ENCODE assay signal across 16 cellular contexts in the genomic region with DNA sequence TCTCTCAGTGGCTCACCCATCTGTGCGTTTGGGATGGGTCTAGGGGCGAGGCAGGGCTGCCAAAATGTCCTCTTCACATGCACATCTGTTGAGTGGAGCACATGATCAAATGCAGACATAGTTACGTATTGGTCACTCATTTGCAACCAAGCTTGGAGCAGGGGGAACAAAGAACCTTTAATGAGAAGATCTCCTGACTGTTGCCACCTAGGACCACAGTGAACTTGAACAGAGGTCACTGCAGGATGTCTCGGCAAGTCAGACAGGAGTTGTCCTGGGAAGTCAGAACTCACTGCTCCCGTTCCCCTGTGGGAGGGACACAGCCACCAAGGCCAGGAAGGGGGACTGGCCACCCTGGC.
DNase-seq lines count a peak whose midpoint lies in the region; ATAC-seq and TF ChIP-seq lines count a peak whose summit lies in the region.
"Had no signal": no experiment of that assay in that cellular context is flagged by ENCODE, and none has a peak within 500 bp of the region (broad histone marks: within the 10 kb centered on the region; RNA-seq: fewer than 3 reads in every experiment).

No MANE protein-coding gene starts in this region.

- DNase-seq in activated naive CD8-positive, alpha-beta T cell treated with anti-CD3 and anti-CD28 coated beads, Interleukin-2, amount 50 U/mL, for 24 hours: no peak
- no peak for DNase-seq in activated naive CD8-positive, alpha-beta T cell treated with anti-CD3 and anti-CD28 coated beads for 36 hours
- DNase-seq in adrenal gland: no peak
- no peak for DNase-seq in thyroid gland
- no peak for DNase-seq in hypothalamus (lab: John Stamatoyannopoulos, UW)
- DNase-seq in NOMO-1 (lab: John Stamatoyannopoulos, UW; ENCODE audit: unreplicated experiment in 2 of 2): no peak
- DNase-seq: activated CD4-positive, alpha-beta T cell treated with anti-CD3 and anti-CD28 coated beads for 36 hours; activated naive CD4-positive, alpha-beta T cell treated with anti-CD3 and anti-CD28 coated beads, Interleukin-2, amount 50 U/mL, for 16 hours; activated T-cell treated with anti-CD3 and anti-CD28 coated beads, Interleukin-2, amount 50 U/mL, for 1 hour; brain microvascular endothelial cell; CD4-positive, alpha-beta memory T cell; glutamatergic neuron; natural killer cell; trophoblast cell had no signal

- H3K36me3 ChIP-seq in adrenal gland (replicated peaks in 1 of 2) (peaks cover 0 to 29% of the 10 kb centered on the region in 2 donors), liver (ENCODE audit: control insufficient read depth in 4 of 4, insufficient read depth in 3 of 4, low read depth in 1 of 4, low read length in 3 of 4) (peaks cover 0 to 5% (median 0%) of the 10 kb centered on the region in 4 donors), thyroid gland (peaks cover 0 to 9% of the 10 kb centered on the region in 2 donors)

- TF ChIP-seq POLR2A in adrenal gland (IDR thresholded peaks at IDR 0.05) (no peak), thyroid gland (IDR thresholded peaks at IDR 0.05) (no peak)

- WGBS in adrenal gland, 4 donors: 76 to 81% (median 80%) methylated on average over 3 to 5 of the region's 5 CpGs
- WGBS in liver: 67% methylated on average over 5 of the region's 5 CpGs
- WGBS in thyroid gland, 2 donors: 87 to 91% methylated on average over 5 of the region's 5 CpGs

- H3K27ac Mint-ChIP-seq in activated naive CD8-positive, alpha-beta T cell treated with anti-CD3 and anti-CD28 coated beads, Interleukin-2, amount 50 U/mL, for 24 hours: peak overlapping the region; percentile 26
- no peak overlapping the region for H3K27ac Mint-ChIP-seq in activated naive CD8-positive, alpha-beta T cell treated with anti-CD3 and anti-CD28 coated beads for 36 hours
- H3K27ac Mint-ChIP-seq: activated CD4-positive, alpha-beta T cell treated with anti-CD3 and anti-CD28 coated beads for 36 hours had no signal

- H3K9ac ChIP-seq in liver (ENCODE audit: low read depth in 1 of 2, low read length in 2 of 2): no peak overlapping the region

- peaks cover 20 to 38% of the 10 kb centered on the region in 2 donors for H3K4me1 ChIP-seq in adrenal gland (replicated peaks in 1 of 2)
- H3K4me1 ChIP-seq in liver (ENCODE audit: control insufficient read depth in 4 of 4, insufficient read depth in 4 of 4, low read length in 3 of 4): peaks cover 15 to 79% (median 68%) of the 10 kb centered on the region in 4 donors
- H3K4me1 ChIP-seq in thyroid gland: peaks cover 30 to 56% of the 10 kb centered on the region in 2 donors

- ATAC-seq in activated naive CD8-positive, alpha-beta T cell treated with anti-CD3 and anti-CD28 coated beads, Interleukin-2, amount 50 U/mL, for 24 hours: no peak
- no peak for ATAC-seq in HG03457 (IDR thresholded peaks at IDR 0.05; ENCODE audit: unreplicated experiment)

- peaks cover 17% of the 10 kb centered on the region for H3K36me3 Mint-ChIP-seq in activated naive CD8-positive, alpha-beta T cell treated with anti-CD3 and anti-CD28 coated beads, Interleukin-2, amount 50 U/mL, for 24 hours (ENCODE audit: low read depth)
- peaks cover 4% of the 10 kb centered on the region for H3K36me3 Mint-ChIP-seq in activated naive CD8-positive, alpha-beta T cell treated with anti-CD3 and anti-CD28 coated beads for 36 hours
- H3K36me3 Mint-ChIP-seq: natural killer cell had no signal

- no peaks in the 10 kb centered on the region for H3K9me3 ChIP-seq in adrenal gland (replicated peaks in 1 of 3)
- H3K9me3 ChIP-seq in liver (ENCODE audit: control insufficient read depth in 4 of 4, low read length in 3 of 4): no peaks in the 10 kb centered on the region
- H3K9me3 ChIP-seq in thyroid gland: no peaks in the 10 kb centered on the region

- H3K27me3 ChIP-seq in adrenal gland (no peaks in the 10 kb centered on the region), liver (ENCODE audit: control insufficient read depth in 4 of 4, insufficient read depth in 4 of 4, low read length in 3 of 4) (no peaks in the 10 kb centered on the region), thyroid gland (no peaks in the 10 kb centered on the region)
- H3K27me3 ChIP-seq: brain microvascular endothelial cell had no signal

- H3K4me1 Mint-ChIP-seq in activated naive CD8-positive, alpha-beta T cell treated with anti-CD3 and anti-CD28 coated beads, Interleukin-2, amount 50 U/mL, for 24 hours: peaks cover 33% of the 10 kb centered on the region
- H3K4me1 Mint-ChIP-seq in activated naive CD8-positive, alpha-beta T cell treated with anti-CD3 and anti-CD28 coated beads for 36 hours: peaks cover 21% of the 10 kb centered on the region

- H3K9me3 Mint-ChIP-seq in activated naive CD8-positive, alpha-beta T cell treated with anti-CD3 and anti-CD28 coated beads, Interleukin-2, amount 50 U/mL, for 24 hours: no peaks in the 10 kb centered on the region
- no peaks in the 10 kb centered on the region for H3K9me3 Mint-ChIP-seq in activated naive CD8-positive, alpha-beta T cell treated with anti-CD3 and anti-CD28 coated beads for 36 hours
- H3K9me3 Mint-ChIP-seq: CD4-positive, alpha-beta memory T cell; natural killer cell had no signal

- intact Hi-C loops in adrenal gland (cut with DNase I): no loop called here
- intact Hi-C loops in thyroid gland (cut with DNase I): no loop called here

- H3K27ac ChIP-seq in adrenal gland (peak overlapping the region in 3 of 5 donors; percentile 2 to 72 (median 68)), liver (ENCODE audit: low read depth in 1 of 2, low read length in 2 of 2) (peak overlapping the region; percentile 40 to 70), thyroid gland (peak overlapping the region in 2 of 3 donors; percentile 59 to 77)
- H3K27ac ChIP-seq: brain microvascular endothelial cell had no signal

- no peak for TF ChIP-seq RAD21 in liver (IDR thresholded peaks at IDR 0.05)

- H3K27me3 Mint-ChIP-seq in activated naive CD8-positive, alpha-beta T cell treated with anti-CD3 and anti-CD28 coated beads, Interleukin-2, amount 50 U/mL, for 24 hours: no peaks in the 10 kb centered on the region
- H3K27me3 Mint-ChIP-seq in activated naive CD8-positive, alpha-beta T cell treated with anti-CD3 and anti-CD28 coated beads for 36 hours: no peaks in the 10 kb centered on the region
- H3K27me3 Mint-ChIP-seq: activated CD4-positive, alpha-beta T cell treated with anti-CD3 and anti-CD28 coated beads for 36 hours; CD4-positive, alpha-beta memory T cell had no signal

- H3K4me3 Mint-ChIP-seq in activated naive CD8-positive, alpha-beta T cell treated with anti-CD3 and anti-CD28 coated beads, Interleukin-2, amount 50 U/mL, for 24 hours: no peak overlapping the region
- H3K4me3 Mint-ChIP-seq in activated naive CD8-positive, alpha-beta T cell treated with anti-CD3 and anti-CD28 coated beads for 36 hours: no peak overlapping the region
- H3K4me3 Mint-ChIP-seq: activated CD4-positive, alpha-beta T cell treated with anti-CD3 and anti-CD28 coated beads for 36 hours; CD4-positive, alpha-beta memory T cell; natural killer cell had no signal

- H3K4me3 ChIP-seq in adrenal gland (no peak overlapping the region), liver (ENCODE audit: low read depth in 1 of 3, low read length in 3 of 3) (no peak overlapping the region), thyroid gland (replicated peaks in 1 of 3) (no peak overlapping the region)

- no peak for TF ChIP-seq CTCF in adrenal gland (IDR thresholded peaks at IDR 0.05)
- TF ChIP-seq CTCF in liver (IDR thresholded peaks at IDR 0.05; ENCODE audit: low read depth, low read length, missing input control): no peak
- TF ChIP-seq CTCF in thyroid gland (IDR thresholded peaks at IDR 0.05): no peak

TF ChIP-seq in liver, 16 proteins besides CTCF, POLR2A, EP300 and RAD21:
- TF ChIP-seq, protein P1, sequence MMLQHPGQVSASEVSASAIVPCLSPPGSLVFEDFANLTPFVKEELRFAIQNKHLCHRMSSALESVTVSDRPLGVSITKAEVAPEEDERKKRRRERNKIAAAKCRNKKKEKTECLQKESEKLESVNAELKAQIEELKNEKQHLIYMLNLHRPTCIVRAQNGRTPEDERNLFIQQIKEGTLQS (IDR thresholded peaks at IDR 0.05): no peak
- no peak for TF ChIP-seq EGR1 (IDR thresholded peaks at IDR 0.05; ENCODE audit: low read depth in 2 of 2)
- no peak for TF ChIP-seq HNF4G (IDR thresholded peaks at IDR 0.05)
- TF ChIP-seq, protein P2, sequence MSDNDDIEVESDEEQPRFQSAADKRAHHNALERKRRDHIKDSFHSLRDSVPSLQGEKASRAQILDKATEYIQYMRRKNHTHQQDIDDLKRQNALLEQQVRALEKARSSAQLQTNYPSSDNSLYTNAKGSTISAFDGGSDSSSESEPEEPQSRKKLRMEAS (IDR thresholded peaks at IDR 0.05): no peak
- TF ChIP-seq HNF4A (conservative IDR thresholded peaks at IDR 0.05): no peak
- no peak for TF ChIP-seq FOXA2 (IDR thresholded peaks at IDR 0.05)
